Comparison of ENCODE assay signal across 12 cellular contexts in genomic region chr6:107823047-107823557, GRCh38. TPM values are rescaled to one million over a fixed set of nuclear protein-coding genes. Genes with fewer than 3 reads are reported as not detected.
DNase-seq lines count a peak whose midpoint lies in the region; ATAC-seq and TF ChIP-seq lines count a peak whose summit lies in the region.
"Had no signal": no experiment of that assay in that cellular context is flagged by ENCODE, and none has a peak within 500 bp of the region (broad histone marks: within the 10 kb centered on the region; RNA-seq: fewer than 3 reads in every experiment).

No MANE protein-coding gene starts in this region.

- no peak for TF ChIP-seq CTCF in Peyer's patch (IDR thresholded peaks at IDR 0.05)

- H3K27ac ChIP-seq in Peyer's patch, result peak overlapping the region; percentile 43 to 74 (median 54)
- H3K27ac ChIP-seq: GM23248 had no signal

- peak overlapping the region; percentile 14 to 40 (median 31) for H3K4me3 ChIP-seq in Peyer's patch
- H3K4me3 ChIP-seq: GM23248 had no signal

- H3K9me3 Mint-ChIP-seq in activated T-cell treated with anti-CD3 and anti-CD28 coated beads, Interleukin-2, amount 50 U/mL, for 4 hours, result no peaks in the 10 kb centered on the region
- no peaks in the 10 kb centered on the region for H3K9me3 Mint-ChIP-seq in memory B cell
- no peaks in the 10 kb centered on the region for H3K9me3 Mint-ChIP-seq in stimulated activated naive CD8-positive, alpha-beta T cell treated with anti-CD3 and anti-CD28 coated beads, Interleukin-15, amount 100 ng/mL, for 72 hours

- TF ChIP-seq POLR2A in Peyer's patch (IDR thresholded peaks at IDR 0.05), result no peak

- H3K9me3 ChIP-seq in Peyer's patch, result no peaks in the 10 kb centered on the region

- peaks cover 64% of the 10 kb centered on the region for H3K4me1 Mint-ChIP-seq in activated T-cell treated with anti-CD3 and anti-CD28 coated beads, Interleukin-2, amount 50 U/mL, for 4 hours (ENCODE audit: low read depth)
- peaks cover 50% of the 10 kb centered on the region for H3K4me1 Mint-ChIP-seq in memory B cell
- H3K4me1 Mint-ChIP-seq in stimulated activated naive CD8-positive, alpha-beta T cell treated with anti-CD3 and anti-CD28 coated beads, Interleukin-15, amount 100 ng/mL, for 72 hours, result peaks cover 74% of the 10 kb centered on the region

- H3K36me3 ChIP-seq in Peyer's patch, result no peaks in the 10 kb centered on the region

- H3K4me3 Mint-ChIP-seq in activated T-cell treated with anti-CD3 and anti-CD28 coated beads, Interleukin-2, amount 50 U/mL, for 4 hours, result peak overlapping the region; percentile 93
- peak overlapping the region; percentile 82 for H3K4me3 Mint-ChIP-seq in memory B cell
- H3K4me3 Mint-ChIP-seq in stimulated activated naive CD8-positive, alpha-beta T cell treated with anti-CD3 and anti-CD28 coated beads, Interleukin-15, amount 100 ng/mL, for 72 hours, result peak overlapping the region; percentile 92 to 95

- H3K27me3 ChIP-seq in Peyer's patch, result no peaks in the 10 kb centered on the region

- peaks cover 0 to 13% (median 3%) of the 10 kb centered on the region in 4 donors for H3K4me1 ChIP-seq in Peyer's patch

- peak in 2 of 3 donors; percentile 36 to 61 for DNase-seq in Peyer's patch
- DNase-seq in activated T-cell treated with anti-CD3 and anti-CD28 coated beads, Interleukin-2, amount 50 U/mL, for 4 hours, result peak; percentile 45
- no peak for DNase-seq in memory B cell (ENCODE audit: low spot score in 2 of 2)
- peak; percentile 38 to 72 for DNase-seq in stimulated activated naive CD8-positive, alpha-beta T cell treated with anti-CD3 and anti-CD28 coated beads, Interleukin-15, amount 100 ng/mL, for 72 hours
- DNase-seq in HEK293T (ENCODE audit: extremely low spot score), result no peak
- DNase-seq in NCI-H1105 treated with DMSO at 0.1 percent for 48 hours (lab: John Stamatoyannopoulos, UW), result no peak
- DNase-seq in islet precursor cell, result no peak
- DNase-seq: GM23248, left colon had no signal

- peak; percentile 28 to 45 for ATAC-seq in activated T-cell treated with anti-CD3 and anti-CD28 coated beads, Interleukin-2, amount 50 U/mL, for 4 hours
- ATAC-seq in memory B cell (ENCODE audit: low read depth) (no peak), GM21515 (IDR thresholded peaks at IDR 0.05; ENCODE audit: unreplicated experiment) (no peak)
- peak; percentile 59 for ATAC-seq in stimulated activated naive CD8-positive, alpha-beta T cell treated with anti-CD3 and anti-CD28 coated beads, Interleukin-15, amount 100 ng/mL, for 72 hours

- CTCF ChIA-PET in HEK293T (lab: Yijun Ruan, JAX), result interaction anchor here (0.7 kb wide), 1 partner anchor 21 kb away, joined by 3 read pairs; no protein-coding TSS in a partner anchor

- POLR2A ChIA-PET in HEK293T (lab: Yijun Ruan, JAX), result no interaction called here

- H3K27ac Mint-ChIP-seq in memory B cell, result peak overlapping the region; percentile 98
- peak overlapping the region; percentile 100 for H3K27ac Mint-ChIP-seq in stimulated activated naive CD8-positive, alpha-beta T cell treated with anti-CD3 and anti-CD28 coated beads, Interleukin-15, amount 100 ng/mL, for 72 hours

- H3K36me3 Mint-ChIP-seq in activated T-cell treated with anti-CD3 and anti-CD28 coated beads, Interleukin-2, amount 50 U/mL, for 4 hours (ENCODE audit: insufficient read depth), result peaks cover 3% of the 10 kb centered on the region
- peaks cover 2% of the 10 kb centered on the region for H3K36me3 Mint-ChIP-seq in memory B cell

- H3K27me3 Mint-ChIP-seq in activated T-cell treated with anti-CD3 and anti-CD28 coated beads, Interleukin-2, amount 50 U/mL, for 4 hours (ENCODE audit: low read depth), result no peaks in the 10 kb centered on the region
- H3K27me3 Mint-ChIP-seq in memory B cell, result no peaks in the 10 kb centered on the region
- no peaks in the 10 kb centered on the region for H3K27me3 Mint-ChIP-seq in stimulated activated naive CD8-positive, alpha-beta T cell treated with anti-CD3 and anti-CD28 coated beads, Interleukin-15, amount 100 ng/mL, for 72 hours

TF ChIP-seq in HEK293T, 16 proteins besides CTCF, POLR2A, EP300 and RAD21:
- no peak for TF ChIP-seq ZNF384 (IDR thresholded peaks at IDR 0.05)
- no peak for TF ChIP-seq L3MBTL2 (conservative IDR thresholded peaks at IDR 0.05)
- TF ChIP-seq NFRKB (IDR thresholded peaks at IDR 0.05), result no peak
- TF ChIP-seq SP1 (IDR thresholded peaks at IDR 0.05), result no peak
- no peak for TF ChIP-seq CTBP1 (IDR thresholded peaks at IDR 0.05; ENCODE audit: borderline replicate concordance)
- TF ChIP-seq FOXM1 (IDR thresholded peaks at IDR 0.05; ENCODE audit: borderline replicate concordance), result no peak
- no peak for TF ChIP-seq TARDBP (IDR thresholded peaks at IDR 0.05)

RNA-seq across cellular contexts. Expression of gene SCML4, which starts 1.0 kb away (rescaled TPM):
- 10 to 100 TPM; 17.0 to 31.4 (median 22.1) TPM for total RNA-seq in Peyer's patch
- 1 to 10 TPM; 2.1 to 2.2 (median 2.2) TPM for total RNA-seq in activated T-cell treated with anti-CD3 and anti-CD28 coated beads, Interleukin-2, amount 50 U/mL, for 4 hours
- total RNA-seq: endothelial cell of umbilical vein, GM23248, HT1080 had no signal

Comparison
In these comparisons a context has a peak if more than half of its experiments do, and no peak if none do; other contexts are left out.
1. DNase-seq: peak in Peyer's patch (2 of 3), activated T-cell treated with anti-CD3 and anti-CD28 coated beads, Interleukin-2, amount 50 U/mL, for 4 hours (single experiment) and stimulated activated naive CD8-positive, alpha-beta T cell treated with anti-CD3 and anti-CD28 coated beads, Interleukin-15, amount 100 ng/mL, for 72 hours (2 of 2); none in memory B cell (0 of 2), HEK293T (single experiment), NCI-H1105 treated with DMSO at 0.1 percent for 48 hours (single experiment) and islet precursor cell (single experiment).
2. ATAC-seq: peak in activated T-cell treated with anti-CD3 and anti-CD28 coated beads, Interleukin-2, amount 50 U/mL, for 4 hours (2 of 2) and stimulated activated naive CD8-positive, alpha-beta T cell treated with anti-CD3 and anti-CD28 coated beads, Interleukin-15, amount 100 ng/mL, for 72 hours (single experiment); none in memory B cell (single experiment) and GM21515 (single experiment).
3. RNA of gene SCML4, which starts 1.0 kb away (total RNA-seq): 17.0 to 31.4 TPM in Peyer's patch; 2.1 to 2.2 TPM in activated T-cell treated with anti-CD3 and anti-CD28 coated beads, Interleukin-2, amount 50 U/mL, for 4 hours; every median in the first group is over 4 times any median in the second.
4. Peak in every context shown above with its lines, with median percentiles within 50 percentile points of each other: H3K4me3 Mint-ChIP-seq.